15 cellular contexts compared by ENCODE assay signal in the genomic region with DNA sequence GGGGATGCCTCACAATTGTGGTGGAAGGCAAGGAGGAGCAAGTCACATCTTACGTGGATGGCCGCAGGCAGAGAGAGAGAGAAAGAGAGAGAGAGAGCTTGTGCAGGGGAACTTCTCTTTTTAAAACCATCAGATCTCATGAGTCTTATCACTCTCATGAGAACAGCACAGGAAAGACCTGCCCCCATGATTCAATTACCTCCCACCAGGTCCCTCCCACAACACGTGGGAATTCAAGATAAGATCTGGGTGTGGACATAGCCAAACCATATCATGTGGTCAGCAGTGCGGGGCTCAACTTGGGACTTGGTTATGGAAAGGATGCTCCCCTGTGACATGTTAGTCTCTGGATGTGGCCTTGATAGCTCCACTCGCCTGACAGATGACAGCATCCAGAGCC.
DNase-seq lines count a peak whose midpoint lies in the region; ATAC-seq and TF ChIP-seq lines count a peak whose summit lies in the region.
"Had no signal": no experiment of that assay in that cellular context is flagged by ENCODE, and none has a peak within 500 bp of the region (broad histone marks: within the 10 kb centered on the region; RNA-seq: fewer than 3 reads in every experiment).

No MANE protein-coding gene starts in this region.

- H2BK120ac ChIP-seq in H9 (ENCODE audit: low read depth, low read length, poor library complexity, severe bottlenecking) (no peak overlapping the region), mesenchymal stem cell (ENCODE audit: low read depth, low read length) (no peak overlapping the region)

- no peak overlapping the region for H4K5ac ChIP-seq in H9 (ENCODE audit: insufficient read length, low read depth, low read length)

- H2BK15ac ChIP-seq in H9 (ENCODE audit: low read depth, low read length), result no peak overlapping the region
- H2BK15ac ChIP-seq in mesenchymal stem cell (ENCODE audit: low read depth, poor library complexity, severe bottlenecking), result no peak overlapping the region

- H3K4ac ChIP-seq in H9 (ENCODE audit: low read depth, low read length), result no peak overlapping the region
- no peak overlapping the region for H3K4ac ChIP-seq in mesenchymal stem cell (ENCODE audit: low read depth in 1 of 2, low read length in 2 of 2)

- no peak overlapping the region for H3T11ph ChIP-seq in H9 (ENCODE audit: low read length)

- H3K27ac ChIP-seq in H9 (ENCODE audit: insufficient read length, low read depth, low read length) (no peak overlapping the region), mesenchymal stem cell (ENCODE audit: low read length, poor library complexity, severe bottlenecking) (no peak overlapping the region)
- H3K27ac ChIP-seq: BLaER1 treated with 17β-estradiol and CSF1 and Interleukin-3, amounts not matched to agents 10 nM and 100 nM had no signal

- H3K36me3 Mint-ChIP-seq in H9 (ENCODE audit: insufficient read depth in 1 of 3, low read depth in 3 of 3), result peaks cover 24 to 68% (median 60%) of the 10 kb centered on the region in 3 experiments; a peak in 6 of 7 replicates
- H3K36me3 Mint-ChIP-seq in brain, result peaks cover 13% of the 10 kb centered on the region
- H3K36me3 Mint-ChIP-seq: CD8-positive, alpha-beta T cell had no signal

- no peak overlapping the region for H3K4me3 ChIP-seq in mesenchymal stem cell (ENCODE audit: insufficient read depth in 1 of 2, low read depth in 1 of 2, low read length in 2 of 2)
- H3K4me3 ChIP-seq: BLaER1 treated with 17β-estradiol and CSF1 and Interleukin-3, amounts not matched to agents 10 nM and 100 nM had no signal

- no peaks in the 10 kb centered on the region for H3K23me2 ChIP-seq in H9 (ENCODE audit: insufficient read length, low read depth, low read length, poor library complexity, severe bottlenecking)

- H3K79me1 ChIP-seq in H9 (ENCODE audit: insufficient read depth, low read depth, low read length, poor library complexity, severe bottlenecking), result no peaks in the 10 kb centered on the region
- H3K79me1 ChIP-seq in mesenchymal stem cell (replicated peaks; ENCODE audit: low read length, poor library complexity, severe bottlenecking), result peaks cover 24% of the 10 kb centered on the region

- H3K79me2 ChIP-seq in H9 (ENCODE audit: insufficient read depth, low read length), result no peaks in the 10 kb centered on the region

- no peak overlapping the region for H4K91ac ChIP-seq in H9 (ENCODE audit: insufficient read length, low read depth, low read length)
- no peak overlapping the region for H4K91ac ChIP-seq in mesenchymal stem cell (ENCODE audit: low read length)

- no peak overlapping the region for H3K9ac ChIP-seq in H9 (ENCODE audit: extremely low read depth, insufficient read length, low read length)
- H3K9ac ChIP-seq in mesenchymal stem cell (ENCODE audit: low read length), result no peak overlapping the region
- H3K9ac ChIP-seq: BLaER1 treated with 17β-estradiol and CSF1 and Interleukin-3, amounts not matched to agents 10 nM and 100 nM had no signal

- no peak overlapping the region for H2AK5ac ChIP-seq in H9 (ENCODE audit: insufficient read length, low read length)
- H2AK5ac ChIP-seq in mesenchymal stem cell (ENCODE audit: low read length, severe bottlenecking), result no peak overlapping the region

- H3K27me3 ChIP-seq in H9 (ENCODE audit: insufficient read depth, low read length), result no peaks in the 10 kb centered on the region
- no peaks in the 10 kb centered on the region for H3K27me3 ChIP-seq in mesenchymal stem cell (ENCODE audit: control insufficient read depth in 1 of 2, insufficient read depth in 1 of 2, low read length in 2 of 2)
- H3K27me3 ChIP-seq: BLaER1 treated with 17β-estradiol and CSF1 and Interleukin-3, amounts not matched to agents 10 nM and 100 nM had no signal

- H3K27ac Mint-ChIP-seq in H9, result peak overlapping the region in 2 of 3 experiments; percentile 5 to 58; a peak in 2 of 7 replicates
- peak overlapping the region in 4 of 5 experiments; percentile 18 to 98 (median 90) for H3K27ac Mint-ChIP-seq in brain
- H3K27ac Mint-ChIP-seq: CD8-positive, alpha-beta T cell had no signal

- H2BK5ac ChIP-seq in H9 (ENCODE audit: insufficient read length, low read length), result no peak overlapping the region
- H2BK5ac ChIP-seq in mesenchymal stem cell (ENCODE audit: low read depth, low read length, poor library complexity, severe bottlenecking), result no peak overlapping the region

- H2BK20ac ChIP-seq in H9 (ENCODE audit: low read depth, low read length, poor library complexity, severe bottlenecking), result no peak overlapping the region

- H3K18ac ChIP-seq in H9 (ENCODE audit: insufficient read length, low read depth, low read length) (no peak overlapping the region), mesenchymal stem cell (ENCODE audit: low read depth in 1 of 2, low read length in 2 of 2) (no peak overlapping the region)

- no peaks in the 10 kb centered on the region for H3K4me1 ChIP-seq in H9 (ENCODE audit: insufficient read depth, low read length)
- no peaks in the 10 kb centered on the region for H3K4me1 ChIP-seq in mesenchymal stem cell (ENCODE audit: control insufficient read depth, insufficient read depth, low read depth, low read length)
- H3K4me1 ChIP-seq: BLaER1 treated with 17β-estradiol and CSF1 and Interleukin-3, amounts not matched to agents 10 nM and 100 nM had no signal

- H3K4me3 Mint-ChIP-seq in H9, result no peak overlapping the region
- peak overlapping the region in 1 of 5 experiments; percentile 57 for H3K4me3 Mint-ChIP-seq in brain
- H3K4me3 Mint-ChIP-seq: CD8-positive, alpha-beta T cell had no signal

- H3K9me3 Mint-ChIP-seq in H9 (no peaks in the 10 kb centered on the region), brain (no peaks in the 10 kb centered on the region)
- H3K9me3 Mint-ChIP-seq: CD8-positive, alpha-beta T cell had no signal

- no peaks in the 10 kb centered on the region for H4K20me1 ChIP-seq in H9 (ENCODE audit: control insufficient read depth, insufficient read depth, insufficient read length)
- H4K20me1 ChIP-seq: BLaER1 treated with 17β-estradiol and CSF1 and Interleukin-3, amounts not matched to agents 10 nM and 100 nM had no signal

- H3K27me3 Mint-ChIP-seq in H9 (ENCODE audit: low read depth), result no peaks in the 10 kb centered on the region
- no peaks in the 10 kb centered on the region for H3K27me3 Mint-ChIP-seq in brain

- no peak for ATAC-seq in HG02610 (IDR thresholded peaks at IDR 0.05; ENCODE audit: unreplicated experiment)
- ATAC-seq: CD8-positive, alpha-beta T cell had no signal

- H2BK12ac ChIP-seq in H9 (ENCODE audit: insufficient read length, low read depth, low read length) (no peak overlapping the region), mesenchymal stem cell (ENCODE audit: low read length in 2 of 2) (no peak overlapping the region)

- H3K9me3 ChIP-seq in H9 (ENCODE audit: control insufficient read depth, low read depth, low read length) (no peaks in the 10 kb centered on the region), mesenchymal stem cell (ENCODE audit: control insufficient read depth, low read length) (no peaks in the 10 kb centered on the region)
- H3K9me3 ChIP-seq: BLaER1 treated with 17β-estradiol and CSF1 and Interleukin-3, amounts not matched to agents 10 nM and 100 nM had no signal

- no peak overlapping the region for H3K56ac ChIP-seq in H9 (ENCODE audit: insufficient read length, low read depth, low read length)

- no CpG with 5 or more reads among the region's 5 CpGs for WGBS in H9 (ENCODE audit: extremely low coverage, insufficient read length, low lambda C conversion rate)
- 91% methylated on average over 3 of the region's 5 CpGs for WGBS in mesenchymal stem cell

- H3K23ac ChIP-seq in H9 (ENCODE audit: insufficient read length, low read depth, low read length), result no peak overlapping the region
- H3K23ac ChIP-seq in mesenchymal stem cell (ENCODE audit: low read length in 2 of 2), result no peak overlapping the region

- TF ChIP-seq CTCF in H9 (conservative IDR thresholded peaks at IDR 0.05) (no peak), brain (conservative IDR thresholded peaks at IDR 0.05) (no peak)

- no peaks in the 10 kb centered on the region for H3K4me1 Mint-ChIP-seq in H9
- H3K4me1 Mint-ChIP-seq in brain, result peaks cover 42% of the 10 kb centered on the region

- H3K4me2 ChIP-seq in H9 (ENCODE audit: insufficient read depth, insufficient read length, low read length) (no peak overlapping the region), mesenchymal stem cell (ENCODE audit: low read length, poor library complexity, severe bottlenecking) (no peak overlapping the region)
- H3K4me2 ChIP-seq: BLaER1 treated with 17β-estradiol and CSF1 and Interleukin-3, amounts not matched to agents 10 nM and 100 nM had no signal

- no peak overlapping the region for H4K8ac ChIP-seq in H9 (replicated peaks; ENCODE audit: insufficient read length, low read depth, low read length)
- H4K8ac ChIP-seq in mesenchymal stem cell (ENCODE audit: low read length), result peak overlapping the region; percentile 28

- H3K36me3 ChIP-seq in mesenchymal stem cell (ENCODE audit: control insufficient read depth in 1 of 2, insufficient read depth in 2 of 2, low read depth in 1 of 2, low read length in 2 of 2), result peaks cover 54 to 93% of the 10 kb centered on the region in 2 experiments
- H3K36me3 ChIP-seq: BLaER1 treated with 17β-estradiol and CSF1 and Interleukin-3, amounts not matched to agents 10 nM and 100 nM had no signal

- H2AFZ ChIP-seq in H9 (ENCODE audit: low read length) (no peak overlapping the region), mesenchymal stem cell (ENCODE audit: low read depth, low read length) (no peak overlapping the region)

- DNase-seq in A172 (ENCODE audit: low spot score), result peak; percentile 2
- no peak for DNase-seq in H9
- DNase-seq in mesenchymal stem cell, result no peak
- DNase-seq in GF-D8 (lab: John Stamatoyannopoulos, UW), result no peak
- DNase-seq in medulla oblongata (ENCODE audit: extremely low spot score), result no peak
- DNase-seq: CD8-positive, alpha-beta T cell; DMS79; NCI-H187; NCI-H226; NCI-H524 treated with DMSO at 0.1 percent for 48 hours; RPMI8226; SIG-M5 had no signal

- H3K14ac ChIP-seq in H9 (ENCODE audit: insufficient read depth, low read length), result no peak overlapping the region
- H3K14ac ChIP-seq in mesenchymal stem cell (ENCODE audit: low read length in 2 of 2), result no peak overlapping the region
